Comparison of ENCODE assay signal across 8 cellular contexts in the genomic region with DNA sequence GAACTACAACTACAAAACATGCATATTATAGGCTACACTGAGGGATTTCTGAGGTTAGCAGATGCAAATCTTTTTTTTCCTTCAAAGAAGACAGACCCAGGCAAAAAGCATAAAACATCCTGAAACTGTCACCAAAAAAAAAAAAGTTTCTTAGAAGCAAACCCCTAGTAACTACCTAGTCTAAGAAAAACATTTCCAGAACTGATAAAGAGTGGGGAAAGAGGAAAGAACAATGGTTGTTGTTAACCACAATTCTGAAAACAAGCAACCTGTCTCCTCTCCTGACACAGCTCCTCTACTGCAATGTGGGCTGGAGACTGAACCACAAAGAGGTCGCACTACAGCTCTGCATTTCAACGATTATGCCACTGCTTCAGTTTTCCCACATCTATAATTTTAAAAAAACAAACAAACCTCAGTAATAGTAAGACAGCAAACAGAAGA. TPM values are rescaled to one million over a fixed set of nuclear protein-coding genes. Genes with fewer than 3 reads are reported as not detected.
DNase-seq lines count a peak whose midpoint lies in the region; ATAC-seq and TF ChIP-seq lines count a peak whose summit lies in the region.

No MANE protein-coding gene starts in this region.

- CTCF ChIA-PET in activated CD4-positive, alpha-beta T cell treated with anti-CD3 and anti-CD28 coated beads for 36 hours (lab: Charles Lee), result interaction anchor here (0.7 to 2.0 kb wide), 6 partner anchors 9 to 234 kb away, joined by 3 to 4 read pairs (median 4); no protein-coding TSS in a partner anchor
- CTCF ChIA-PET in RWPE1 (lab: Yijun Ruan, JAX), result interaction anchor here (0.7 kb wide), 1 partner anchor 25 kb away, joined by 4 read pairs; no protein-coding TSS in a partner anchor

- TF ChIP-seq CTCF in mesothelial cell of epicardium (IDR thresholded peaks at IDR 0.05; ENCODE audit: unreplicated experiment) (no peak), RWPE1 (conservative IDR thresholded peaks at IDR 0.05; ENCODE audit: low read depth) (no peak)

- DNase-seq in activated CD4-positive, alpha-beta T cell treated with anti-CD3 and anti-CD28 coated beads for 36 hours, result peak; percentile 50
- DNase-seq in activated CD4-positive, alpha-beta T cell treated with anti-CD3 and anti-CD28 coated beads for 1 hour, result no peak
- DNase-seq in T-helper 22 cell (ENCODE audit: low read depth), result peak; percentile 11
- DNase-seq in mesothelial cell of epicardium (ENCODE audit: low spot score in 2 of 2, unreplicated experiment in 2 of 2), result no peak
- no peak for DNase-seq in ecto neural progenitor cell (ENCODE audit: low spot score)
- DNase-seq in RWPE1 (ENCODE audit: low spot score), result no peak
- no peak for DNase-seq in C1 segment of cervical spinal cord (lab: John Stamatoyannopoulos, UW)

- H3K4me1 Mint-ChIP-seq in activated CD4-positive, alpha-beta T cell treated with anti-CD3 and anti-CD28 coated beads for 36 hours, result peaks cover 69% of the 10 kb centered on the region
- H3K4me1 Mint-ChIP-seq in mesothelial cell of epicardium, result peaks cover 10% of the 10 kb centered on the region

- no peaks in the 10 kb centered on the region for H3K9me3 Mint-ChIP-seq in activated CD4-positive, alpha-beta T cell treated with anti-CD3 and anti-CD28 coated beads for 36 hours (ENCODE audit: low read depth)
- H3K9me3 Mint-ChIP-seq in mesothelial cell of epicardium, result no peaks in the 10 kb centered on the region

- H3K36me3 Mint-ChIP-seq in activated CD4-positive, alpha-beta T cell treated with anti-CD3 and anti-CD28 coated beads for 36 hours (ENCODE audit: low read depth), result peaks cover 5% of the 10 kb centered on the region
- peaks cover 7% of the 10 kb centered on the region for H3K36me3 Mint-ChIP-seq in mesothelial cell of epicardium

- intact Hi-C loops in activated CD4-positive, alpha-beta T cell treated with anti-CD3 and anti-CD28 coated beads for 36 hours (cut with DNase I, micrococcal nuclease), result loop anchor here (1.0 to 2.0 kb wide), 5 partner anchors 14 to 39 kb away; partner anchors contain the start of gene DENND5A (in 1 of the 2)

- no peaks in the 10 kb centered on the region for H3K27me3 Mint-ChIP-seq in activated CD4-positive, alpha-beta T cell treated with anti-CD3 and anti-CD28 coated beads for 36 hours
- H3K27me3 Mint-ChIP-seq in mesothelial cell of epicardium (ENCODE audit: low read depth), result no peaks in the 10 kb centered on the region

- no peak overlapping the region for H3K27ac ChIP-seq in RWPE1

- POLR2A ChIA-PET in activated CD4-positive, alpha-beta T cell treated with anti-CD3 and anti-CD28 coated beads for 36 hours (lab: Charles Lee), result interaction anchor here (0.5 to 2.0 kb wide), 9 partner anchors 8 to 969 kb away, joined by 3 to 8 read pairs (median 6); partner anchors contain the start of genes DENND5A and IPO7
- POLR2A ChIA-PET in RWPE1 (lab: Yijun Ruan, JAX; ENCODE audit: low non-redundant PET), result interaction anchor here (0.5 kb wide), 1 partner anchor 199 kb away, joined by 3 read pairs; no protein-coding TSS in a partner anchor

- H3K4me3 Mint-ChIP-seq in activated CD4-positive, alpha-beta T cell treated with anti-CD3 and anti-CD28 coated beads for 36 hours, result peak overlapping the region; percentile 18
- no peak overlapping the region for H3K4me3 Mint-ChIP-seq in mesothelial cell of epicardium

- ATAC-seq in activated CD4-positive, alpha-beta T cell treated with anti-CD3 and anti-CD28 coated beads for 36 hours, result peak; percentile 72
- peak; percentile 76 for ATAC-seq in HG02884 (IDR thresholded peaks at IDR 0.05; ENCODE audit: unreplicated experiment)

- peak overlapping the region; percentile 42 for H3K27ac Mint-ChIP-seq in activated CD4-positive, alpha-beta T cell treated with anti-CD3 and anti-CD28 coated beads for 36 hours
- H3K27ac Mint-ChIP-seq in mesothelial cell of epicardium, result peak overlapping the region; percentile 72

RNA-seq across cellular contexts. Expression of gene DENND5A, which starts 15.0 kb away (rescaled TPM):
- 10 to 100 TPM; 43.6 to 62.6 TPM for total RNA-seq in activated CD4-positive, alpha-beta T cell treated with anti-CD3 and anti-CD28 coated beads for 36 hours
- 84.9 to 89.6 TPM (median 85.5 TPM) in 3 replicates for total RNA-seq in mesothelial cell of epicardium

Comparison
In these comparisons a context has a peak if more than half of its experiments do, and no peak if none do; other contexts are left out.
1. DNase-seq: peak in activated CD4-positive, alpha-beta T cell treated with anti-CD3 and anti-CD28 coated beads for 36 hours (single experiment) and T-helper 22 cell (single experiment); none in activated CD4-positive, alpha-beta T cell treated with anti-CD3 and anti-CD28 coated beads for 1 hour (single experiment), mesothelial cell of epicardium (0 of 2), ecto neural progenitor cell (single experiment), RWPE1 (single experiment) and C1 segment of cervical spinal cord (0 of 14).